Comparison of ENCODE assay signal across 23 cellular contexts in the genomic region with DNA sequence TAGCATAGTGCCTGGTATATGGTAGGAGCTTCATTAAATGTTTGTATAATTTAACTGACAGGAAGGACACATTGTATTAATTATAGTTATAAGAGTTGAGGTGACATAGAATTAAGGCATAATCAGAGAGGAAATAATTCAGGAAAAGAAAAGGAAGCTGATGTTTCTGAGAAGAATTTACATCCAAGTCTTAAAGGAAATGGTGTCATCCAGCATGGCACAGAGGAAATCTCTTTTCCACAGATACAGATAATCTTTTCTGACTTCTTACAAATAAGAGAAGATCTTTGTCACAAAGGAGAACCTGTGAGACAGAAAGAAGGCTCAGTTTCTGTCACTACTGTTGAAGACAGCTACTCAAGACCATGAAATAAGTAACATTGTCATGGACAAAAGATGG.
"Had no signal": no experiment of that assay in that cellular context is flagged by ENCODE, and none has a peak within 500 bp of the region (broad histone marks: within the 10 kb centered on the region; RNA-seq: fewer than 3 reads in every experiment).

No MANE protein-coding gene starts in this region.

- H3K9me3 ChIP-seq: MG63, SJSA1 had no signal

- DNase-seq: Karpas-422, KG1, MG63, MV-4-11, NCI-H1048, NCI-H1105, NCI-H1417, NCI-H1436 treated with DMSO at 0.1 percent for 48 hours, NCI-H1694, NCI-H187 treated with DMSO at 0.1 percent for 48 hours, NCI-H2029 treated with DMSO at 0.1 percent for 48 hours, NCI-H226, NCI-H446, NCI-H510A, NCI-H524 treated with DMSO at 0.1 percent for 48 hours, NCI-H69, NCI-H774, Right ventricle myocardium superior, RPMI8226, SIG-M5 had no signal

- FAIRE-seq: RCC 7860 had no signal

- H3K27ac ChIP-seq: SJSA1, SK-N-MC had no signal

- H3K4me3 ChIP-seq: MG63, SJSA1, SK-N-MC had no signal

- H3K36me3 ChIP-seq: MG63, SJSA1 had no signal

- H3K27me3 ChIP-seq: MG63, SJSA1 had no signal
